Comparison of ENCODE assay signal across 8 cellular contexts in genomic region chr4:8537041-8537461, GRCh38. TPM values are rescaled to one million over a fixed set of nuclear protein-coding genes. Genes with fewer than 3 reads are reported as not detected.
A peak's percentile ranks its signal among the peaks of the same experiment; 100 is the strongest.
DNase-seq lines count a peak whose midpoint lies in the region; ATAC-seq lines count a peak whose summit lies in the region.

No MANE protein-coding gene starts in this region.

- no peak overlapping the region for H3K23ac ChIP-seq in trophoblast cell (ENCODE audit: low read length)

- WGBS in trophoblast cell (ENCODE audit: extremely low coverage, insufficient coverage, insufficient read length), result no CpG with 5 or more reads among the region's 9 CpGs

- peak overlapping the region; percentile 81 for H4K91ac ChIP-seq in trophoblast cell (ENCODE audit: low read depth, low read length)

- H3K27ac ChIP-seq in trophoblast cell (ENCODE audit: low read depth, low read length), result no peak overlapping the region

- POLR2A ChIA-PET in activated CD4-positive, alpha-beta memory T cell treated with anti-CD3 and anti-CD28 coated beads for 36 hours (lab: Charles Lee), result no interaction called here

- DNase-seq in NCI-H2029 treated with DMSO at 0.1 percent for 48 hours (lab: John Stamatoyannopoulos, UW) (peak; percentile 81), dedifferentiated amniotic fluid mesenchymal stem cell (ENCODE audit: extremely low spot score) (peak; percentile 63), trophoblast cell (peak in 1 of 2 donors; percentile 61), NCI-H1930 (lab: John Stamatoyannopoulos, UW) (no peak), ecto neural progenitor cell (ENCODE audit: low spot score) (no peak)
- no peak for DNase-seq in activated CD4-positive, alpha-beta memory T cell treated with anti-CD3 and anti-CD28 coated beads for 36 hours
- DNase-seq in activated T-cell treated with anti-CD3 and anti-CD28 coated beads, Interleukin-2, amount 50 U/mL, for 4 hours, result no peak

- no peaks in the 10 kb centered on the region for H3K27me3 ChIP-seq in trophoblast cell (ENCODE audit: insufficient read depth, low read length)

- peak overlapping the region; percentile 55 for H2BK120ac ChIP-seq in trophoblast cell (ENCODE audit: insufficient read depth, low read length, poor library complexity)

- H3K4ac ChIP-seq in trophoblast cell (ENCODE audit: low read depth, low read length), result no peak overlapping the region

- peaks cover 3% of the 10 kb centered on the region for H3K27me3 Mint-ChIP-seq in activated CD4-positive, alpha-beta memory T cell treated with anti-CD3 and anti-CD28 coated beads for 36 hours
- no peaks in the 10 kb centered on the region for H3K27me3 Mint-ChIP-seq in activated T-cell treated with anti-CD3 and anti-CD28 coated beads, Interleukin-2, amount 50 U/mL, for 4 hours (ENCODE audit: low read depth)

- no peak overlapping the region for H3K4me2 ChIP-seq in trophoblast cell (ENCODE audit: low read length)

- no peak overlapping the region for H3K4me3 Mint-ChIP-seq in activated CD4-positive, alpha-beta memory T cell treated with anti-CD3 and anti-CD28 coated beads for 36 hours
- H3K4me3 Mint-ChIP-seq in activated T-cell treated with anti-CD3 and anti-CD28 coated beads, Interleukin-2, amount 50 U/mL, for 4 hours, result no peak overlapping the region

- no peak overlapping the region for H3K9ac ChIP-seq in trophoblast cell (ENCODE audit: low read length)

- peaks cover 9% of the 10 kb centered on the region for H3K4me1 Mint-ChIP-seq in activated CD4-positive, alpha-beta memory T cell treated with anti-CD3 and anti-CD28 coated beads for 36 hours (ENCODE audit: low read depth)
- H3K4me1 Mint-ChIP-seq in activated T-cell treated with anti-CD3 and anti-CD28 coated beads, Interleukin-2, amount 50 U/mL, for 4 hours (ENCODE audit: low read depth), result peaks cover 9% of the 10 kb centered on the region

- H2BK12ac ChIP-seq in trophoblast cell (ENCODE audit: low read length), result peak overlapping the region; percentile 85

- no peaks in the 10 kb centered on the region for H3K36me3 ChIP-seq in trophoblast cell (ENCODE audit: control insufficient read depth in 1 of 2, insufficient read depth in 2 of 2, low read length in 2 of 2)

- H2AFZ ChIP-seq in trophoblast cell (ENCODE audit: insufficient read depth, low read length, poor library complexity), result peak overlapping the region; percentile 18

- peaks cover 40 to 44% of the 10 kb centered on the region in 2 experiments for H3K4me1 ChIP-seq in trophoblast cell (ENCODE audit: control insufficient read depth in 1 of 2, insufficient read depth in 2 of 2, low read length in 2 of 2)

- peak overlapping the region; percentile 32 for H2AK5ac ChIP-seq in trophoblast cell (ENCODE audit: low read length)

- H3K36me3 Mint-ChIP-seq in activated CD4-positive, alpha-beta memory T cell treated with anti-CD3 and anti-CD28 coated beads for 36 hours, result peaks cover 3% of the 10 kb centered on the region
- H3K36me3 Mint-ChIP-seq in activated T-cell treated with anti-CD3 and anti-CD28 coated beads, Interleukin-2, amount 50 U/mL, for 4 hours (ENCODE audit: insufficient read depth), result no peaks in the 10 kb centered on the region

- H3K14ac ChIP-seq in trophoblast cell (ENCODE audit: low read length), result peak overlapping the region; percentile 41

- CTCF ChIA-PET in activated CD4-positive, alpha-beta memory T cell treated with anti-CD3 and anti-CD28 coated beads for 36 hours (lab: Charles Lee), result no interaction called here

- no peak overlapping the region for H4K12ac ChIP-seq in trophoblast cell (ENCODE audit: low read depth, low read length)

- H3K4me3 ChIP-seq in trophoblast cell (ENCODE audit: low read depth, low read length), result no peak overlapping the region

- H2BK5ac ChIP-seq in trophoblast cell (ENCODE audit: low read depth, low read length, poor library complexity), result no peak overlapping the region

- peaks cover 10% of the 10 kb centered on the region for H3K79me2 ChIP-seq in trophoblast cell (ENCODE audit: control insufficient read depth, insufficient read depth, low read length, poor library complexity)

- no peak overlapping the region for H4K8ac ChIP-seq in trophoblast cell (ENCODE audit: low read depth, low read length)

- no peak overlapping the region for H3K27ac Mint-ChIP-seq in activated CD4-positive, alpha-beta memory T cell treated with anti-CD3 and anti-CD28 coated beads for 36 hours

- ATAC-seq in GM18508 (IDR thresholded peaks at IDR 0.05; ENCODE audit: insufficient read depth, unreplicated experiment), result peak; percentile 39
- ATAC-seq in activated T-cell treated with anti-CD3 and anti-CD28 coated beads, Interleukin-2, amount 50 U/mL, for 4 hours, result no peak

- H3K79me1 ChIP-seq in trophoblast cell (ENCODE audit: low read length), result peaks cover 59% of the 10 kb centered on the region

- H3K9me3 Mint-ChIP-seq in activated CD4-positive, alpha-beta memory T cell treated with anti-CD3 and anti-CD28 coated beads for 36 hours, result peaks cover 12% of the 10 kb centered on the region
- peaks cover 7% of the 10 kb centered on the region for H3K9me3 Mint-ChIP-seq in activated T-cell treated with anti-CD3 and anti-CD28 coated beads, Interleukin-2, amount 50 U/mL, for 4 hours

- no peaks in the 10 kb centered on the region for H3K9me3 ChIP-seq in trophoblast cell (ENCODE audit: insufficient read depth, low read depth, low read length)

- peak overlapping the region; percentile 48 for H3K18ac ChIP-seq in trophoblast cell (ENCODE audit: low read length)

- intact Hi-C loops in activated CD4-positive, alpha-beta memory T cell treated with anti-CD3 and anti-CD28 coated beads for 36 hours (cut with micrococcal nuclease), result no loop called here

RNA-seq across cellular contexts. Expression of gene GPR78, which starts 43.1 kb away (rescaled TPM):
- polyA plus RNA-seq in trophoblast cell (2013), result 13.9 and 15.5 TPM in 2 replicates
- total RNA-seq in activated CD4-positive, alpha-beta memory T cell treated with anti-CD3 and anti-CD28 coated beads for 36 hours, result not detected
- not detected for total RNA-seq in activated T-cell treated with anti-CD3 and anti-CD28 coated beads, Interleukin-2, amount 50 U/mL, for 4 hours

RNA-seq across cellular contexts. Expression of gene CPZ, which starts 55.5 kb away (rescaled TPM):
- 41.6 and 41.8 TPM in 2 replicates for polyA plus RNA-seq in trophoblast cell (2013)
- not detected for total RNA-seq in activated CD4-positive, alpha-beta memory T cell treated with anti-CD3 and anti-CD28 coated beads for 36 hours
- total RNA-seq in activated T-cell treated with anti-CD3 and anti-CD28 coated beads, Interleukin-2, amount 50 U/mL, for 4 hours, result not detected

Comparison
In these comparisons a context has a peak if more than half of its experiments do, and no peak if none do; other contexts are left out.
1. DNase-seq: peak in NCI-H2029 treated with DMSO at 0.1 percent for 48 hours (single experiment) and dedifferentiated amniotic fluid mesenchymal stem cell (single experiment); none in activated CD4-positive, alpha-beta memory T cell treated with anti-CD3 and anti-CD28 coated beads for 36 hours (single experiment), NCI-H1930 (0 of 2), ecto neural progenitor cell (single experiment) and activated T-cell treated with anti-CD3 and anti-CD28 coated beads, Interleukin-2, amount 50 U/mL, for 4 hours (single experiment).